8 cellular contexts compared by ENCODE assay signal in genomic region chr14:91317381-91318313, GRCh38.
DNase-seq lines count a peak whose midpoint lies in the region; ATAC-seq, FAIRE-seq and TF ChIP-seq lines count a peak whose summit lies in the region.

No MANE protein-coding gene starts in this region.

- H3K9me1 ChIP-seq in endothelial cell of umbilical vein (replicated peaks; ENCODE audit: control insufficient read depth, extremely low read depth, insufficient read depth, low read length): no peaks in the 10 kb centered on the region

- BruUV-seq in endothelial cell of umbilical vein (replicated peaks; lab: Mats Ljungman, UMichigan): no TSS peak

- peaks cover 78% of the 10 kb centered on the region for H3K4me1 Mint-ChIP-seq in activated CD8-positive, alpha-beta T cell treated with anti-CD3 and anti-CD28 coated beads, Interleukin-2, amount 10 ng/mL, durations not matched to agents 7 days and 5 days (ENCODE audit: low read depth)

- H3K4me1 ChIP-seq in endothelial cell of umbilical vein (ENCODE audit: control insufficient read depth, extremely low read depth, insufficient read depth, low read length): peaks cover 23% of the 10 kb centered on the region

- peak overlapping the region; percentile 52 for H3K4me3 Mint-ChIP-seq in activated CD8-positive, alpha-beta T cell treated with anti-CD3 and anti-CD28 coated beads, Interleukin-2, amount 10 ng/mL, durations not matched to agents 7 days and 5 days

- no peak overlapping the region for H3K9ac ChIP-seq in endothelial cell of umbilical vein (replicated peaks; ENCODE audit: extremely low read depth, insufficient read depth, low read length)

- no peaks in the 10 kb centered on the region for H3K27me3 Mint-ChIP-seq in activated CD8-positive, alpha-beta T cell treated with anti-CD3 and anti-CD28 coated beads, Interleukin-2, amount 10 ng/mL, durations not matched to agents 7 days and 5 days (ENCODE audit: low read depth)

- no peak for TF ChIP-seq POLR2A in endothelial cell of umbilical vein (IDR thresholded peaks at IDR 0.05; ENCODE audit: low read depth, low read length)

- peaks cover 89% of the 10 kb centered on the region for H3K36me3 Mint-ChIP-seq in activated CD8-positive, alpha-beta T cell treated with anti-CD3 and anti-CD28 coated beads, Interleukin-2, amount 10 ng/mL, durations not matched to agents 7 days and 5 days (ENCODE audit: low read depth)

- no peak overlapping the region for H2AFZ ChIP-seq in endothelial cell of umbilical vein (ENCODE audit: low read depth, low read length)

- H3K27ac Mint-ChIP-seq in activated CD8-positive, alpha-beta T cell treated with anti-CD3 and anti-CD28 coated beads, Interleukin-2, amount 10 ng/mL, durations not matched to agents 7 days and 5 days: peak overlapping the region; percentile 95

- intact Hi-C loops in endothelial cell of umbilical vein (cut with micrococcal nuclease): no loop called here

- no peaks in the 10 kb centered on the region for H3K9me3 ChIP-seq in endothelial cell of umbilical vein (replicated peaks; ENCODE audit: control insufficient read depth, insufficient read depth, low read length)

- H3K4me2 ChIP-seq in endothelial cell of umbilical vein (ENCODE audit: insufficient read depth, low read length): no peak overlapping the region

- POLR2A ChIA-PET in activated CD8-positive, alpha-beta T cell treated with anti-CD3 and anti-CD28 coated beads, Interleukin-2, amount 10 ng/mL, durations not matched to agents 7 days and 5 days (lab: Charles Lee): interaction anchor here (0.6 to 3.1 kb wide), 14 partner anchors 13 to 1917 kb away, joined by 3 to 14 read pairs (median 4); partner anchors contain the start of genes CCDC88C and GPR68
- POLR2A ChIA-PET in endothelial cell of umbilical vein (lab: Charles Lee) (no interaction called here), HEK293T (lab: Yijun Ruan, JAX) (no interaction called here)

- FAIRE-seq in endothelial cell of umbilical vein (lab: Jason Lieb, UNC): peak; percentile 73

- no peaks in the 10 kb centered on the region for H4K20me1 ChIP-seq in endothelial cell of umbilical vein (replicated peaks; ENCODE audit: control insufficient read depth, extremely low read depth, insufficient read depth, low read length)

- no peaks in the 10 kb centered on the region for H3K79me2 ChIP-seq in endothelial cell of umbilical vein (ENCODE audit: control insufficient read depth, insufficient read depth, low read length)

- dilution Hi-C loops in endothelial cell of umbilical vein (cut with MboI; ENCODE audit: extremely low pct_ligation_motif_present, low sequenced_read_pairs): no loop called here

- H3K27me3 ChIP-seq in endothelial cell of umbilical vein (ENCODE audit: control insufficient read depth in 2 of 2, insufficient read depth in 2 of 2, low read length in 2 of 2): no peaks in the 10 kb centered on the region

- no peaks in the 10 kb centered on the region for H3K9me3 Mint-ChIP-seq in activated CD8-positive, alpha-beta T cell treated with anti-CD3 and anti-CD28 coated beads, Interleukin-2, amount 10 ng/mL, durations not matched to agents 7 days and 5 days (ENCODE audit: insufficient read depth)

- CTCF ChIA-PET in activated CD8-positive, alpha-beta T cell treated with anti-CD3 and anti-CD28 coated beads, Interleukin-2, amount 10 ng/mL, durations not matched to agents 7 days and 5 days (lab: Charles Lee): interaction anchor here (0.6 to 17.2 kb wide), 22 partner anchors 8 to 679 kb away, joined by 3 to 233 read pairs (median 3); partner anchors contain the start of genes CCDC88C and PPP4R3A
- CTCF ChIA-PET in endothelial cell of umbilical vein (lab: Charles Lee): interaction anchor here (0.6 to 2.3 kb wide), 7 partner anchors 8 to 140 kb away, joined by 3 to 10 read pairs (median 3); partner anchors contain the start of gene CCDC88C
- CTCF ChIA-PET in HEK293T (lab: Yijun Ruan, JAX): interaction anchor here (0.6 kb wide), 1 partner anchor 393 kb away, joined by 3 read pairs; no protein-coding TSS in a partner anchor

- TF ChIP-seq CTCF in endothelial cell of umbilical vein (IDR thresholded peaks at IDR 0.05; ENCODE audit: extremely low read depth in 1 of 2, insufficient read depth in 1 of 2, low read depth in 1 of 2, low read length in 2 of 2): peak; percentile 15 to 39

- DNase-seq in Caki2 (ENCODE audit: low read depth) (peak; percentile 9), M059J (ENCODE audit: low read depth) (peak; percentile 18), endothelial cell of umbilical vein (ENCODE audit: low read depth, low spot score) (peak; percentile 52), HEK293T (ENCODE audit: extremely low spot score) (no peak), NCI-H774 (lab: John Stamatoyannopoulos, UW) (no peak), NCI-H146 treated with DMSO at 0.1 percent for 48 hours (lab: John Stamatoyannopoulos, UW; ENCODE audit: unreplicated experiment) (no peak)
- peak; percentile 88 for DNase-seq in activated CD8-positive, alpha-beta T cell treated with anti-CD3 and anti-CD28 coated beads, Interleukin-2, amount 10 ng/mL, durations not matched to agents 7 days and 5 days
- peak; percentile 50 to 75 for DNase-seq in stimulated activated CD4-positive, alpha-beta T cell treated with anti-CD3 and anti-CD28 coated beads, Interleukin-12 subunit alpha, Interleukin-12 subunit beta, amount 100 ng/mL, for 24 hours (ENCODE audit: low read depth in 2 of 2)

- H3K27ac ChIP-seq in endothelial cell of umbilical vein (ENCODE audit: insufficient read depth, low read depth, low read length): no peak overlapping the region

- no peak overlapping the region for H3K4me3 ChIP-seq in endothelial cell of umbilical vein (replicated peaks in 1 of 3; ENCODE audit: insufficient read depth in 1 of 3, low read depth in 1 of 3, low read length in 3 of 3)

- peak; percentile 60 for ATAC-seq in activated CD8-positive, alpha-beta T cell treated with anti-CD3 and anti-CD28 coated beads, Interleukin-2, amount 10 ng/mL, durations not matched to agents 7 days and 5 days

- peaks cover 0 to 42% of the 10 kb centered on the region in 2 experiments for H3K36me3 ChIP-seq in endothelial cell of umbilical vein (ENCODE audit: control insufficient read depth in 2 of 2, extremely low read depth in 1 of 2, insufficient read depth in 2 of 2, low read length in 2 of 2)

- in situ Hi-C loops in Caki2 (cut with HindIII; ENCODE audit: low pct_unique_long_range_greater_than_20kb, low sequenced_read_pairs): no loop called here

TF ChIP-seq in endothelial cell of umbilical vein, 7 proteins besides CTCF, POLR2A, EP300 and RAD21:
- TF ChIP-seq POLR2AphosphoS5 (IDR thresholded peaks at IDR 0.05; ENCODE audit: insufficient read depth, low read depth, low read length): peak; percentile 52
- TF ChIP-seq GATA2 (IDR thresholded peaks at IDR 0.05; ENCODE audit: insufficient read depth, insufficient read length, low read depth, low read length): no peak

TF ChIP-seq in HEK293T, 16 proteins besides CTCF, POLR2A, EP300 and RAD21:
- TF ChIP-seq SP1 (IDR thresholded peaks at IDR 0.05) (no peak), ELF4 (IDR thresholded peaks at IDR 0.05) (no peak), TARDBP (IDR thresholded peaks at IDR 0.05) (no peak), FOXM1 (IDR thresholded peaks at IDR 0.05; ENCODE audit: borderline replicate concordance) (no peak), ZNF384 (IDR thresholded peaks at IDR 0.05) (no peak), CTBP1 (IDR thresholded peaks at IDR 0.05; ENCODE audit: borderline replicate concordance) (no peak), NFRKB (IDR thresholded peaks at IDR 0.05) (no peak), LEF1 (IDR thresholded peaks at IDR 0.05; ENCODE audit: borderline replicate concordance) (no peak), BHLHE40 (IDR thresholded peaks at IDR 0.05; ENCODE audit: borderline replicate concordance) (no peak), L3MBTL2 (conservative IDR thresholded peaks at IDR 0.05) (no peak), FOXA1 (IDR thresholded peaks at IDR 0.05) (no peak), SUZ12 (IDR thresholded peaks at IDR 0.05) (no peak), PKNOX1 (IDR thresholded peaks at IDR 0.05) (no peak), ARNT (IDR thresholded peaks at IDR 0.05) (no peak), FOXK2 (IDR thresholded peaks at IDR 0.05) (no peak), HDGF (IDR thresholded peaks at IDR 0.05; ENCODE audit: borderline replicate concordance) (no peak)

Comparison
In these comparisons a context has a peak if more than half of its experiments do, and no peak if none do; other contexts are left out.
1. DNase-seq: peak in Caki2 (single experiment), M059J (single experiment), activated CD8-positive, alpha-beta T cell treated with anti-CD3 and anti-CD28 coated beads, Interleukin-2, amount 10 ng/mL, durations not matched to agents 7 days and 5 days (single experiment), endothelial cell of umbilical vein (single experiment) and stimulated activated CD4-positive, alpha-beta T cell treated with anti-CD3 and anti-CD28 coated beads, Interleukin-12 subunit alpha, Interleukin-12 subunit beta, amount 100 ng/mL, for 24 hours (2 of 2); none in HEK293T (single experiment), NCI-H774 (single experiment) and NCI-H146 treated with DMSO at 0.1 percent for 48 hours (single experiment).